Comparison of ENCODE assay signal across 8 cellular contexts in the genomic region with DNA sequence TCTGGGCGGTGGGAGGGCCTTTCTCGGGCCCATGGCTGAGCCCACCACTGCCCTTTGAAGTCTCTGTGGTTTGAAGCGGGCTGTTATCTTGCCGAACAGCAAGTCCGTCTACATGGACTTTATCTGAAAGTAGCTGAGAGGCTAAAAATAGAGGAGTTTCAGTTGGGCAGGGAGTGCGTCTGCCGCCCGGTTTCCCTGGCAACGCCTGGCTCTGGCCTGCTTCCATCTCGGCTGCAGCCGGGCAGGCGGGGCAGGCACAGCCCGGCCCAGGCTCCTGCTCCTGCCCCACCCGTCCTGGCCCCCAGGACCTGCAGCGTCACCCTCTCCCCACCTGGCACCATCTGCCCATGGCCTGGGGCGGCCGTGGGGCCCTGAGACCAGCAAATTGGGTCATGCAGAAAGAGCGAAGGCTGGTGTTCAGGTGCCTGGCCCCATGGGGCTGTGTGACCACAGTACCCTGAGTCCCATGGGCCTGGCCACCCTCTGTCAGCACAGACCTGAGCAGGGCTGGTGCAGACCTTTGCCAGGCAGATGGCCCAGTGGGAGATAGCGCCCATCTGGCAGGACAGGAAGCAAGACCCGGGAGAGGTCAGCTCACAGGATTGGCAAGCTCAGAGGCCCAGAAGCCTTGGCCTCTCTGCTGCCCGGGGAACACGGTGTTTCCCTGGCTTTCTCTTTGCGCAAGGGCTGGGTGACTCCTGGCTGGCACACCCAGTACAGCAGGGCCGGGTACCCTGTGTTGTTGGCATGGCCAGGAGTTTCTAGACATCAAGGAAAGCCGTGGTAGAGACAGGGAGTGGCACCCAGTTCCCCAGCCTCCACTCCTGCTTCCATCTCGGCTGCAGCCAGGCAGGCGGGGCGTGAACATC.
A peak's percentile ranks its signal among the peaks of the same experiment; 100 is the strongest.
DNase-seq lines count a peak whose midpoint lies in the region; ATAC-seq and TF ChIP-seq lines count a peak whose summit lies in the region.

No MANE protein-coding gene starts in this region.

- no peak overlapping the region for H3K9ac ChIP-seq in neural progenitor cell

- no peak for TF ChIP-seq CTCF in neural progenitor cell (IDR thresholded peaks at IDR 0.05)

- H3K9me3 ChIP-seq in neural progenitor cell (ENCODE audit: low read depth), result no peaks in the 10 kb centered on the region

- H2AFZ ChIP-seq in neural progenitor cell (replicated peaks), result no peak overlapping the region

- H3K27ac ChIP-seq in neural progenitor cell, result no peak overlapping the region

- H3K4me2 ChIP-seq in neural progenitor cell, result no peak overlapping the region

- no peak overlapping the region for H3K27ac Mint-ChIP-seq in activated naive CD4-positive, alpha-beta T cell treated with anti-CD3 and anti-CD28 coated beads for 36 hours
- no peak overlapping the region for H3K27ac Mint-ChIP-seq in activated T-helper 2 cell treated with anti-CD3 and anti-CD28 coated beads, Interferon-gamma antibody, Interleukin-2, Interleukin-4, amounts not matched to agents 10 μg/mL and 5 μg/mL and 100 μg/mL, durations not matched to agents 14 hours and 24 hours and 36 hours
- no peak overlapping the region for H3K27ac Mint-ChIP-seq in activated T-helper 17 cell treated with anti-CD3 and anti-CD28 coated beads, Interleukin-2, amount 50 U/mL, for 72 hours
- H3K27ac Mint-ChIP-seq in neural progenitor cell, result no peak overlapping the region

- H3K27me3 ChIP-seq in neural progenitor cell, result peaks cover 1% of the 10 kb centered on the region

- H3K4me1 Mint-ChIP-seq in activated naive CD4-positive, alpha-beta T cell treated with anti-CD3 and anti-CD28 coated beads for 36 hours (ENCODE audit: low read depth), result peaks cover 3% of the 10 kb centered on the region
- H3K4me1 Mint-ChIP-seq in activated T-helper 2 cell treated with anti-CD3 and anti-CD28 coated beads, Interferon-gamma antibody, Interleukin-2, Interleukin-4, amounts not matched to agents 10 μg/mL and 5 μg/mL and 100 μg/mL, durations not matched to agents 14 hours and 24 hours and 36 hours (ENCODE audit: low read depth), result peaks cover 5% of the 10 kb centered on the region
- H3K4me1 Mint-ChIP-seq in activated T-helper 17 cell treated with anti-CD3 and anti-CD28 coated beads, Interleukin-2, amount 50 U/mL, for 72 hours, result peaks cover 1% of the 10 kb centered on the region
- H3K4me1 Mint-ChIP-seq in neural progenitor cell, result peaks cover 26% of the 10 kb centered on the region

- no peaks in the 10 kb centered on the region for H4K20me1 ChIP-seq in neural progenitor cell (ENCODE audit: low read depth)

- no peak overlapping the region for H3K4me3 ChIP-seq in neural progenitor cell

- H3F3A ChIP-seq in neural progenitor cell (ENCODE audit: low read depth), result no peaks in the 10 kb centered on the region

- peaks cover 4% of the 10 kb centered on the region for H3K4me1 ChIP-seq in neural progenitor cell

- DNase-seq in activated naive CD4-positive, alpha-beta T cell treated with anti-CD3 and anti-CD28 coated beads for 36 hours, result peak; percentile 3
- no peak for DNase-seq in activated naive CD4-positive, alpha-beta T cell treated with Interleukin-2 at 50 U/mL for 16 hours
- DNase-seq in NCI-H1105 (lab: John Stamatoyannopoulos, UW) (peak; percentile 86), Right ventricle myocardium superior (peak; percentile 88), posterior vena cava (ENCODE audit: low spot score) (peak; percentile 91), neural progenitor cell (ENCODE audit: low spot score) (no peak)
- peak; percentile 5 for DNase-seq in activated T-helper 2 cell treated with anti-CD3 and anti-CD28 coated beads, Interferon-gamma antibody, Interleukin-2, Interleukin-4, amounts not matched to agents 10 μg/mL and 5 μg/mL and 100 μg/mL, durations not matched to agents 14 hours and 24 hours and 36 hours (ENCODE audit: low spot score)

- H3K79me2 ChIP-seq in neural progenitor cell (ENCODE audit: low read depth), result no peaks in the 10 kb centered on the region

- no peaks in the 10 kb centered on the region for H3K9me3 Mint-ChIP-seq in activated naive CD4-positive, alpha-beta T cell treated with anti-CD3 and anti-CD28 coated beads for 36 hours
- no peaks in the 10 kb centered on the region for H3K9me3 Mint-ChIP-seq in activated T-helper 2 cell treated with anti-CD3 and anti-CD28 coated beads, Interferon-gamma antibody, Interleukin-2, Interleukin-4, amounts not matched to agents 10 μg/mL and 5 μg/mL and 100 μg/mL, durations not matched to agents 14 hours and 24 hours and 36 hours
- no peaks in the 10 kb centered on the region for H3K9me3 Mint-ChIP-seq in activated T-helper 17 cell treated with anti-CD3 and anti-CD28 coated beads, Interleukin-2, amount 50 U/mL, for 72 hours
- H3K9me3 Mint-ChIP-seq in neural progenitor cell, result no peaks in the 10 kb centered on the region

- H3K27me3 Mint-ChIP-seq in activated naive CD4-positive, alpha-beta T cell treated with anti-CD3 and anti-CD28 coated beads for 36 hours (ENCODE audit: low read depth), result no peaks in the 10 kb centered on the region
- H3K27me3 Mint-ChIP-seq in activated T-helper 2 cell treated with anti-CD3 and anti-CD28 coated beads, Interferon-gamma antibody, Interleukin-2, Interleukin-4, amounts not matched to agents 10 μg/mL and 5 μg/mL and 100 μg/mL, durations not matched to agents 14 hours and 24 hours and 36 hours (ENCODE audit: low read depth), result peaks cover 6% of the 10 kb centered on the region
- no peaks in the 10 kb centered on the region for H3K27me3 Mint-ChIP-seq in activated T-helper 17 cell treated with anti-CD3 and anti-CD28 coated beads, Interleukin-2, amount 50 U/mL, for 72 hours
- H3K27me3 Mint-ChIP-seq in neural progenitor cell (ENCODE audit: insufficient read depth, low read depth), result peaks cover 6% of the 10 kb centered on the region

- CTCF ChIA-PET in activated naive CD4-positive, alpha-beta T cell treated with anti-CD3 and anti-CD28 coated beads for 36 hours (lab: Charles Lee), result no interaction called here

- H3K36me3 Mint-ChIP-seq in activated naive CD4-positive, alpha-beta T cell treated with anti-CD3 and anti-CD28 coated beads for 36 hours (ENCODE audit: low read depth), result peaks cover 1% of the 10 kb centered on the region
- no peaks in the 10 kb centered on the region for H3K36me3 Mint-ChIP-seq in activated T-helper 2 cell treated with anti-CD3 and anti-CD28 coated beads, Interferon-gamma antibody, Interleukin-2, Interleukin-4, amounts not matched to agents 10 μg/mL and 5 μg/mL and 100 μg/mL, durations not matched to agents 14 hours and 24 hours and 36 hours (ENCODE audit: low read depth)
- no peaks in the 10 kb centered on the region for H3K36me3 Mint-ChIP-seq in activated T-helper 17 cell treated with anti-CD3 and anti-CD28 coated beads, Interleukin-2, amount 50 U/mL, for 72 hours (ENCODE audit: low read depth)
- no peaks in the 10 kb centered on the region for H3K36me3 Mint-ChIP-seq in neural progenitor cell

- intact Hi-C loops in activated naive CD4-positive, alpha-beta T cell treated with anti-CD3 and anti-CD28 coated beads for 36 hours (cut with micrococcal nuclease), result no loop called here
- intact Hi-C loops in activated T-helper 2 cell treated with anti-CD3 and anti-CD28 coated beads, Interferon-gamma antibody, Interleukin-2, Interleukin-4, amounts not matched to agents 10 μg/mL and 5 μg/mL and 100 μg/mL, durations not matched to agents 14 hours and 24 hours and 36 hours (cut with micrococcal nuclease), result no loop called here
- intact Hi-C loops in Right ventricle myocardium superior (cut with DNase I) (no loop called here), posterior vena cava (cut with DNase I) (no loop called here)

- no peak overlapping the region for H3K4me3 Mint-ChIP-seq in activated naive CD4-positive, alpha-beta T cell treated with anti-CD3 and anti-CD28 coated beads for 36 hours
- H3K4me3 Mint-ChIP-seq in activated T-helper 2 cell treated with anti-CD3 and anti-CD28 coated beads, Interferon-gamma antibody, Interleukin-2, Interleukin-4, amounts not matched to agents 10 μg/mL and 5 μg/mL and 100 μg/mL, durations not matched to agents 14 hours and 24 hours and 36 hours (ENCODE audit: low read depth), result no peak overlapping the region
- no peak overlapping the region for H3K4me3 Mint-ChIP-seq in activated T-helper 17 cell treated with anti-CD3 and anti-CD28 coated beads, Interleukin-2, amount 50 U/mL, for 72 hours
- no peak overlapping the region for H3K4me3 Mint-ChIP-seq in neural progenitor cell

- peak; percentile 93 for ATAC-seq in Right ventricle myocardium superior (ENCODE audit: poor library complexity)
- no peak for ATAC-seq in activated T-helper 17 cell treated with anti-CD3 and anti-CD28 coated beads, Interleukin-2, amount 50 U/mL, for 72 hours (replicated peaks)

- no peaks in the 10 kb centered on the region for H3K36me3 ChIP-seq in neural progenitor cell

Comparison
In these comparisons a context has a peak if more than half of its experiments do, and no peak if none do; other contexts are left out.
1. DNase-seq: peak in activated naive CD4-positive, alpha-beta T cell treated with anti-CD3 and anti-CD28 coated beads for 36 hours (single experiment), NCI-H1105 (single experiment), activated T-helper 2 cell treated with anti-CD3 and anti-CD28 coated beads, Interferon-gamma antibody, Interleukin-2, Interleukin-4, amounts not matched to agents 10 μg/mL and 5 μg/mL and 100 μg/mL, durations not matched to agents 14 hours and 24 hours and 36 hours (single experiment), Right ventricle myocardium superior (single experiment) and posterior vena cava (single experiment); none in activated naive CD4-positive, alpha-beta T cell treated with Interleukin-2 at 50 U/mL for 16 hours (single experiment) and neural progenitor cell (single experiment).